31 cellular contexts compared by ENCODE assay signal in the genomic region with DNA sequence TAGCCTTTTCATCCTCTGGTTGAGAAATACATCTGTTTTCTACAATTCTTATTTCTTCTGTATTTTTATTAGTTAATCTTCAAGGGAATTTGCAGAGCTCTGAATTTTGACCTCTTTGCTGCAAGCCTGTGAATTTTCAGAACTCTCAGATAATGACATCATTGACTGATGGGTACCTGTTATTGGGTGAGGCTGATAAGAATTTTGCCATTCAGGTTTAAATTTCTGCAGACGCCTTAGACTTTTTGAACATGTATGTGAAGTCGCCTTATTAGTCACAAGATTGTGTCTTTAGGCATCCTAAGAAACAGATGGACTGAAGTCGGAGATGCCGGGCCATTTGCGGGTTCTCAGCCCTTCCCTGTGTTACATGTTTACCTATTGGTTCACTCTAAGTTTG.
"Had no signal": no experiment of that assay in that cellular context is flagged by ENCODE, and none has a peak within 500 bp of the region (broad histone marks: within the 10 kb centered on the region; RNA-seq: fewer than 3 reads in every experiment).

No MANE protein-coding gene starts in this region.

- FAIRE-seq: urothelium cell line had no signal

- DNase-seq: naive thymus-derived CD8-positive, alpha-beta T cell; occipital lobe; ovary; posterior cingulate gyrus; psoas muscle; right cardiac atrium; spleen; stimulated activated CD4-positive, alpha-beta T cell treated with anti-CD3 and anti-CD28 coated beads, Interleukin-12 subunit alpha, Interleukin-12 subunit beta, amount 100 ng/mL, for 4 hours; stimulated activated CD4-positive, alpha-beta T cell treated with anti-CD3 and anti-CD28 coated beads, Interleukin-1b, Interleukin-23, amount 100 ng/mL, for 48 hours; stimulated activated CD4-positive, alpha-beta T cell treated with anti-CD3 and anti-CD28 coated beads, Interleukin-4, amount 100 ng/mL, for 1 hour; stimulated activated CD4-positive, alpha-beta T cell treated with anti-CD3 and anti-CD28 coated beads, Interleukin-4, amount 100 ng/mL, for 4 hours; stimulated activated CD8-positive, alpha-beta memory T cell treated with anti-CD3 and anti-CD28 coated beads, Interleukin-4, amount 100 ng/mL, for 48 hours; stimulated activated naive CD4-positive, alpha-beta T cell; stimulated activated naive CD8-positive, alpha-beta T cell treated with anti-CD3 and anti-CD28 coated beads, Interleukin-15, amount 100 ng/mL, for 72 hours; stimulated activated naive CD8-positive, alpha-beta T cell treated with anti-CD3 and anti-CD28 coated beads, Interleukin-15, Interleukin-2, amounts not matched to agents 100 U/mL and 50 U/mL, for 24 hours; substantia nigra; testis; tibial artery; transverse colon; upper lobe of left lung had no signal

- H3K9ac ChIP-seq: neural progenitor cell, parathyroid adenoma had no signal

- H3K27ac ChIP-seq: neural progenitor cell, ovary, parathyroid adenoma, psoas muscle, skin epidermis, spleen, suprapubic skin, testis, tibial artery, transverse colon, upper lobe of left lung, vagina had no signal

- H3K27me3 ChIP-seq: neural progenitor cell, ovary, spleen, suprapubic skin, testis, tibial artery, transverse colon, upper lobe of left lung, vagina had no signal

- H3K9me3 Mint-ChIP-seq: naive thymus-derived CD8-positive, alpha-beta T cell; natural killer cell treated with Interleukin-12 subunit alpha and Interleukin-12 subunit beta and Interleukin-15 and Interleukin-18, amount 100 ng/mL, for 72 hours; neural progenitor cell; stimulated activated memory B cell treated with anti-CD40 and anti-IgM and Interleukin-4, amounts not matched to agents 10 μg/mL and 1 μg/mL and 100 μg/mL, for 72 hours; stimulated activated naive CD8-positive, alpha-beta T cell treated with anti-CD3 and anti-CD28 coated beads, Interleukin-15, amount 100 ng/mL, for 72 hours had no signal

- H2AFZ ChIP-seq: neural progenitor cell, parathyroid adenoma had no signal

- ATAC-seq: naive thymus-derived CD8-positive, alpha-beta T cell; natural killer cell treated with Interleukin-12 subunit alpha and Interleukin-12 subunit beta and Interleukin-15 and Interleukin-18, amount 100 ng/mL, for 72 hours; psoas muscle; right cardiac atrium; sciatic nerve; stimulated activated memory B cell treated with anti-CD40 and anti-IgM and Interleukin-4, amounts not matched to agents 10 μg/mL and 1 μg/mL and 100 μg/mL, for 72 hours; stimulated activated naive CD8-positive, alpha-beta T cell treated with anti-CD3 and anti-CD28 coated beads, Interleukin-15, amount 100 ng/mL, for 72 hours; stimulated activated naive CD8-positive, alpha-beta T cell treated with anti-CD3 and anti-CD28 coated beads, Interleukin-15, Interleukin-2, amounts not matched to agents 100 U/mL and 50 U/mL, for 24 hours had no signal

- H3K9me3 ChIP-seq: ovary, psoas muscle, spleen, suprapubic skin, testis, tibial artery, transverse colon, upper lobe of left lung, vagina had no signal

- H3K27me3 Mint-ChIP-seq: progenitor cell of endocrine pancreas; stimulated activated memory B cell treated with anti-CD40 and anti-IgM and Interleukin-4, amounts not matched to agents 10 μg/mL and 1 μg/mL and 100 μg/mL, for 72 hours; stimulated activated naive CD8-positive, alpha-beta T cell treated with anti-CD3 and anti-CD28 coated beads, Interleukin-15, amount 100 ng/mL, for 72 hours had no signal

- H3K4me3 ChIP-seq: neural progenitor cell, ovary, psoas muscle, skin epidermis, smooth muscle cell, spleen, suprapubic skin, testis, tibial artery, transverse colon, upper lobe of left lung, vagina had no signal

- H3K36me3 ChIP-seq: neural progenitor cell, ovary, spleen, suprapubic skin, tibial artery, transverse colon, vagina had no signal

- H3K4me1 ChIP-seq: neural progenitor cell had no signal

- H3K4me2 ChIP-seq: neural progenitor cell, smooth muscle cell had no signal

- H3K27ac Mint-ChIP-seq: natural killer cell treated with Interleukin-12 subunit alpha and Interleukin-12 subunit beta and Interleukin-15 and Interleukin-18, amount 100 ng/mL, for 72 hours; neural progenitor cell; progenitor cell of endocrine pancreas; stimulated activated memory B cell treated with anti-CD40 and anti-IgM and Interleukin-4, amounts not matched to agents 10 μg/mL and 1 μg/mL and 100 μg/mL, for 72 hours; stimulated activated naive CD8-positive, alpha-beta T cell treated with anti-CD3 and anti-CD28 coated beads, Interleukin-15, amount 100 ng/mL, for 72 hours had no signal

- H3K36me3 Mint-ChIP-seq: naive thymus-derived CD8-positive, alpha-beta T cell; natural killer cell treated with Interleukin-12 subunit alpha and Interleukin-12 subunit beta and Interleukin-15 and Interleukin-18, amount 100 ng/mL, for 72 hours; stimulated activated memory B cell treated with anti-CD40 and anti-IgM and Interleukin-4, amounts not matched to agents 10 μg/mL and 1 μg/mL and 100 μg/mL, for 72 hours had no signal

- H3K4me3 Mint-ChIP-seq: naive thymus-derived CD8-positive, alpha-beta T cell; natural killer cell treated with Interleukin-12 subunit alpha and Interleukin-12 subunit beta and Interleukin-15 and Interleukin-18, amount 100 ng/mL, for 72 hours; neural progenitor cell; stimulated activated memory B cell treated with anti-CD40 and anti-IgM and Interleukin-4, amounts not matched to agents 10 μg/mL and 1 μg/mL and 100 μg/mL, for 72 hours; stimulated activated naive CD8-positive, alpha-beta T cell treated with anti-CD3 and anti-CD28 coated beads, Interleukin-15, amount 100 ng/mL, for 72 hours had no signal
